ENCODE assay signal across 28 cellular contexts in the genomic region with DNA sequence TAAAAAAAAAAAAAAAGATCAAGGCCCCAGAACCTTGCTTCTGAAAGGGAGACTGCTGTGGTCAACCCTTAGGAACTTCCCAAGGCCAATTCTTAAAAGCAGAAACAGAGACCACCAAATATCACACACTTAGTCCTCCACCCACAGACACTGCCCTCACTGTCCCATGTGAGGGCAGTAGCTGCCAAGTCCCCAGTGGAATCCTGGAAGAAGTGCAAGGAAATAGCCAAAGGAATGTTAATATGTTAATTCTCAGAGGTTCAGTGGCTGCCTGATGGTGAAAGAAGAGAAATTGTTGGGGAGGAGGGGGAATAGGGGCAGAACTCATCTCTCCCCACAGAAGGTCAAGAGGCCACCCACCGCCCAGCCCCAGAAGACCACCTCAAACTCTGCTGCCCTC. TPM values are rescaled to one million over a fixed set of nuclear protein-coding genes. Genes with fewer than 3 reads are reported as not detected.
"Had no signal": no experiment of that assay in that cellular context is flagged by ENCODE, and none has a peak within 500 bp of the region (broad histone marks: within the 10 kb centered on the region; RNA-seq: fewer than 3 reads in every experiment).

No MANE protein-coding gene starts in this region.

- H3K4me3 ChIP-seq: adrenal gland, left ventricle myocardium inferior, tibial artery, uterus had no signal

- H3K4me3 Mint-ChIP-seq: activated CD4-positive, alpha-beta T cell treated with anti-CD3 and anti-CD28 coated beads for 36 hours; activated T-helper 1 cell treated with anti-CD3 and anti-CD28 coated beads, Interleukin-12 subunit alpha, Interleukin-12 subunit beta, Interleukin-2, Interleukin-4 antibody, amounts not matched to agents 30 ng/mL and 10 ng/mL and 1 ng/mL, durations not matched to agents 14 hours and 24 hours and 36 hours; dendritic cell treated with granulocyte-macrophage colony-stimulating factor and Interleukin-4, amounts not matched to agents 40 ng/mL and 50 ng/mL, for 4 days; T-helper 2 cell treated with Interferon-gamma antibody and Interleukin-4, amounts not matched to agents 5 μg/mL and 100 μg/mL, for 36 hours; WTC11 had no signal

- H3K27ac ChIP-seq: adrenal gland, left ventricle myocardium inferior, tibial artery, uterus had no signal

- ATAC-seq: activated CD4-positive, alpha-beta T cell treated with anti-CD3 and anti-CD28 coated beads for 36 hours; activated naive CD4-positive, alpha-beta T cell treated with anti-CD3 and anti-CD28 coated beads, Interleukin-2, amount 50 U/mL, for 72 hours; stimulated activated naive CD8-positive, alpha-beta T cell treated with anti-CD3 and anti-CD28 coated beads, Interleukin-15, Interleukin-2, amounts not matched to agents 100 U/mL and 50 U/mL, for 24 hours; WTC11 had no signal

- DNase-seq: activated CD4-positive, alpha-beta T cell treated with anti-CD3 and anti-CD28 coated beads for 36 hours; activated CD4-positive, alpha-beta T cell treated with anti-CD3 and anti-CD28 coated beads, Interleukin-2, amount 50 U/mL, for 48 hours; activated gamma-delta T cell treated with Interleukin-2 at 50 U/mL for 16 hours; activated T-cell treated with anti-CD3 and anti-CD28 coated beads for 4 hours; adrenal gland; cerebellar nuclear complex; effector CD8-positive, alpha-beta T cell; foreskin melanocyte; glutamatergic neuron; hippocampal formation; kidney; left ventricle myocardium inferior; mammary epithelial cell; stimulated activated CD4-positive, alpha-beta T cell treated with anti-CD3 and anti-CD28 coated beads, Interleukin-12 subunit alpha, Interleukin-12 subunit beta, amount 100 ng/mL, for 4 hours; stimulated activated CD4-positive, alpha-beta T cell treated with anti-CD3 and anti-CD28 coated beads, Interleukin-1b, Interleukin-23, amount 100 ng/mL, for 48 hours; stimulated activated naive CD8-positive, alpha-beta T cell treated with anti-CD3 and anti-CD28 coated beads, Interleukin-15, Interleukin-2, amounts not matched to agents 100 U/mL and 50 U/mL, for 24 hours; substantia nigra; tibial artery; uterus had no signal

- H3K27ac Mint-ChIP-seq: activated CD4-positive, alpha-beta T cell treated with anti-CD3 and anti-CD28 coated beads for 36 hours; activated naive CD4-positive, alpha-beta T cell treated with anti-CD3 and anti-CD28 coated beads, Interleukin-2, amount 50 U/mL, for 72 hours; activated T-helper 1 cell treated with anti-CD3 and anti-CD28 coated beads, Interleukin-12 subunit alpha, Interleukin-12 subunit beta, Interleukin-2, Interleukin-4 antibody, amounts not matched to agents 30 ng/mL and 10 ng/mL and 1 ng/mL, durations not matched to agents 14 hours and 24 hours and 36 hours; dendritic cell treated with granulocyte-macrophage colony-stimulating factor and Interleukin-4, amounts not matched to agents 40 ng/mL and 50 ng/mL, for 4 days; progenitor cell of endocrine pancreas; T-helper 2 cell treated with Interferon-gamma antibody and Interleukin-4, amounts not matched to agents 5 μg/mL and 100 μg/mL, for 36 hours; WTC11 had no signal

- H3K27me3 ChIP-seq: adrenal gland, tibial artery, uterus had no signal

- H3K36me3 Mint-ChIP-seq: activated naive CD4-positive, alpha-beta T cell treated with anti-CD3 and anti-CD28 coated beads, Interleukin-2, amount 50 U/mL, for 72 hours; WTC11 had no signal

- H3K9me3 Mint-ChIP-seq: activated naive CD4-positive, alpha-beta T cell treated with anti-CD3 and anti-CD28 coated beads, Interleukin-2, amount 50 U/mL, for 72 hours; activated T-helper 1 cell treated with anti-CD3 and anti-CD28 coated beads, Interleukin-12 subunit alpha, Interleukin-12 subunit beta, Interleukin-2, Interleukin-4 antibody, amounts not matched to agents 30 ng/mL and 10 ng/mL and 1 ng/mL, durations not matched to agents 14 hours and 24 hours and 36 hours; dendritic cell treated with granulocyte-macrophage colony-stimulating factor and Interleukin-4, amounts not matched to agents 40 ng/mL and 50 ng/mL, for 4 days; T-helper 2 cell treated with Interferon-gamma antibody and Interleukin-4, amounts not matched to agents 5 μg/mL and 100 μg/mL, for 36 hours; WTC11 had no signal

- H3K4me1 Mint-ChIP-seq: activated CD4-positive, alpha-beta T cell treated with anti-CD3 and anti-CD28 coated beads for 36 hours; WTC11 had no signal

- H3K27me3 Mint-ChIP-seq: dendritic cell treated with granulocyte-macrophage colony-stimulating factor and Interleukin-4, amounts not matched to agents 40 ng/mL and 50 ng/mL, for 4 days; progenitor cell of endocrine pancreas had no signal

- H3K9me3 ChIP-seq: adrenal gland, left ventricle myocardium inferior, tibial artery, uterus had no signal

- H3K36me3 ChIP-seq: adrenal gland, left ventricle myocardium inferior, tibial artery, uterus had no signal

- H3K4me1 ChIP-seq: adrenal gland, left ventricle myocardium inferior, tibial artery, uterus had no signal

RNA-seq across cellular contexts. Expression of gene FSTL4, which starts 23.1 kb away (rescaled TPM):
- total RNA-seq: activated CD4-positive, alpha-beta T cell treated with anti-CD3 and anti-CD28 coated beads for 36 hours; activated naive CD4-positive, alpha-beta T cell treated with anti-CD3 and anti-CD28 coated beads, Interleukin-2, amount 50 U/mL, for 72 hours; activated T-helper 1 cell treated with anti-CD3 and anti-CD28 coated beads, Interleukin-12 subunit alpha, Interleukin-12 subunit beta, Interleukin-2, Interleukin-4 antibody, amounts not matched to agents 30 ng/mL and 10 ng/mL and 1 ng/mL, durations not matched to agents 14 hours and 24 hours and 36 hours; astrocyte; bronchial epithelial cell; endothelial cell of umbilical vein; left ventricle myocardium inferior had no signal
